ENCODE assay signal across 18 cellular contexts in genomic region chr11:45409587-45409986, GRCh38.
DNase-seq lines count a peak whose midpoint lies in the region; ATAC-seq lines count a peak whose summit lies in the region.
"Had no signal": no experiment of that assay in that cellular context is flagged by ENCODE, and none has a peak within 500 bp of the region (broad histone marks: within the 10 kb centered on the region; RNA-seq: fewer than 3 reads in every experiment).

No MANE protein-coding gene starts in this region.

- H3K36me3 Mint-ChIP-seq in T-helper 17 cell (ENCODE audit: low read depth): peaks cover under 1% of the 10 kb centered on the region
- H3K36me3 Mint-ChIP-seq: CD8-positive, alpha-beta memory T cell; IgD-negative memory B cell had no signal

- H2AFZ ChIP-seq in GM23248 (no peak overlapping the region), mesenchymal stem cell (ENCODE audit: low read depth, low read length) (no peak overlapping the region), trophoblast cell (ENCODE audit: insufficient read depth, low read length, poor library complexity) (no peak overlapping the region)

- H3K36me3 ChIP-seq in GM23248 (ENCODE audit: low read depth) (no peaks in the 10 kb centered on the region), mesenchymal stem cell (ENCODE audit: control insufficient read depth in 1 of 2, insufficient read depth in 2 of 2, low read depth in 1 of 2, low read length in 2 of 2) (no peaks in the 10 kb centered on the region), trophoblast cell (ENCODE audit: control insufficient read depth in 1 of 2, insufficient read depth in 2 of 2, low read length in 2 of 2) (no peaks in the 10 kb centered on the region)
- H3K36me3 ChIP-seq: BE2C had no signal

- H3K4me3 Mint-ChIP-seq in T-helper 17 cell: no peak overlapping the region
- H3K4me3 Mint-ChIP-seq: CD8-positive, alpha-beta memory T cell; H9; IgD-negative memory B cell had no signal

- no peak overlapping the region for H2BK12ac ChIP-seq in mesenchymal stem cell (ENCODE audit: low read length in 2 of 2)
- H2BK12ac ChIP-seq in trophoblast cell (ENCODE audit: low read length): no peak overlapping the region

- H4K8ac ChIP-seq in mesenchymal stem cell (ENCODE audit: low read length) (no peak overlapping the region), trophoblast cell (ENCODE audit: low read depth, low read length) (no peak overlapping the region)

- H3K79me1 ChIP-seq in mesenchymal stem cell (replicated peaks; ENCODE audit: low read length, poor library complexity, severe bottlenecking) (no peaks in the 10 kb centered on the region), trophoblast cell (ENCODE audit: low read length) (no peaks in the 10 kb centered on the region)

- no peaks in the 10 kb centered on the region for H3K9me2 ChIP-seq in GM23248 (ENCODE audit: insufficient read depth)

- no peak overlapping the region for H2BK120ac ChIP-seq in mesenchymal stem cell (ENCODE audit: low read depth, low read length)
- H2BK120ac ChIP-seq in trophoblast cell (ENCODE audit: insufficient read depth, low read length, poor library complexity): no peak overlapping the region

- no peak overlapping the region for H3K4ac ChIP-seq in mesenchymal stem cell (ENCODE audit: low read depth in 1 of 2, low read length in 2 of 2)
- H3K4ac ChIP-seq in trophoblast cell (ENCODE audit: low read depth, low read length): no peak overlapping the region

- H3K27ac ChIP-seq in GM23248 (no peak overlapping the region), mesenchymal stem cell (ENCODE audit: low read length, poor library complexity, severe bottlenecking) (no peak overlapping the region), trophoblast cell (ENCODE audit: low read depth, low read length) (no peak overlapping the region)

- no peak overlapping the region for H2BK5ac ChIP-seq in mesenchymal stem cell (ENCODE audit: low read depth, low read length, poor library complexity, severe bottlenecking)
- H2BK5ac ChIP-seq in trophoblast cell (ENCODE audit: low read depth, low read length, poor library complexity): no peak overlapping the region

- H3K4me2 ChIP-seq in GM23248 (ENCODE audit: unreplicated experiment): no peak overlapping the region
- no peak overlapping the region for H3K4me2 ChIP-seq in mesenchymal stem cell (ENCODE audit: low read length, poor library complexity, severe bottlenecking)
- H3K4me2 ChIP-seq in trophoblast cell (ENCODE audit: low read length): no peak overlapping the region

- peaks cover 2% of the 10 kb centered on the region for H3K4me1 Mint-ChIP-seq in T-helper 17 cell
- H3K4me1 Mint-ChIP-seq: CD8-positive, alpha-beta memory T cell; IgD-negative memory B cell had no signal

- H3K4me1 ChIP-seq in GM23248 (ENCODE audit: insufficient read depth) (peaks cover 5% of the 10 kb centered on the region; the same call in 1 of the 2 replicates), mesenchymal stem cell (ENCODE audit: control insufficient read depth, insufficient read depth, low read depth, low read length) (peaks cover 36% of the 10 kb centered on the region), trophoblast cell (ENCODE audit: control insufficient read depth in 1 of 2, insufficient read depth in 2 of 2, low read length in 2 of 2) (peaks cover 17 to 19% of the 10 kb centered on the region in 2 experiments)

- H3K27me3 ChIP-seq in GM23248 (replicated peaks; ENCODE audit: insufficient read depth) (peaks cover 4% of the 10 kb centered on the region; the same call in 1 of the 2 replicates), mesenchymal stem cell (ENCODE audit: control insufficient read depth in 1 of 2, insufficient read depth in 1 of 2, low read length in 2 of 2) (peaks cover 0 to 51% of the 10 kb centered on the region in 2 experiments), trophoblast cell (ENCODE audit: insufficient read depth, low read length) (no peaks in the 10 kb centered on the region)
- H3K27me3 ChIP-seq: BE2C had no signal

- H3K4me3 ChIP-seq in GM23248 (no peak overlapping the region), mesenchymal stem cell (ENCODE audit: insufficient read depth in 1 of 2, low read depth in 1 of 2, low read length in 2 of 2) (no peak overlapping the region), trophoblast cell (ENCODE audit: low read depth, low read length) (no peak overlapping the region)

- ATAC-seq in T-helper 17 cell: no peak
- ATAC-seq in GM18868 (IDR thresholded peaks at IDR 0.05; ENCODE audit: unreplicated experiment): no peak
- no peak for ATAC-seq in HG02798 (IDR thresholded peaks at IDR 0.05; ENCODE audit: poor library complexity, unreplicated experiment)

- H2AK5ac ChIP-seq in mesenchymal stem cell (ENCODE audit: low read length, severe bottlenecking): no peak overlapping the region
- H2AK5ac ChIP-seq in trophoblast cell (ENCODE audit: low read length): no peak overlapping the region

- H2BK15ac ChIP-seq in mesenchymal stem cell (ENCODE audit: low read depth, poor library complexity, severe bottlenecking): no peak overlapping the region

- 27 to 28% methylated on average over 6 of the region's 6 CpGs for WGBS in GM23248 (ENCODE audit: low coverage in 1 of 2, low lambda C conversion rate in 2 of 2, missing lambda C conversion rate in 2 of 2), 2 experiments
- WGBS in mesenchymal stem cell: 50% methylated on average over 2 of the region's 6 CpGs
- no CpG with 5 or more reads among the region's 6 CpGs for WGBS in trophoblast cell (ENCODE audit: extremely low coverage, insufficient coverage, insufficient read length)

- peak overlapping the region; percentile 69 for H3K27ac Mint-ChIP-seq in T-helper 17 cell
- H3K27ac Mint-ChIP-seq: CD8-positive, alpha-beta memory T cell; H9; IgD-negative memory B cell had no signal

- no peak overlapping the region for H3K18ac ChIP-seq in mesenchymal stem cell (ENCODE audit: low read depth in 1 of 2, low read length in 2 of 2)
- H3K18ac ChIP-seq in trophoblast cell (ENCODE audit: low read length): no peak overlapping the region

- no peak overlapping the region for H4K12ac ChIP-seq in trophoblast cell (ENCODE audit: low read depth, low read length)

- H4K20me1 ChIP-seq in GM23248 (ENCODE audit: insufficient read depth): no peaks in the 10 kb centered on the region

- H3K9ac ChIP-seq in GM23248: no peak overlapping the region
- H3K9ac ChIP-seq in mesenchymal stem cell (ENCODE audit: low read length): no peak overlapping the region
- H3K9ac ChIP-seq in trophoblast cell (ENCODE audit: low read length): no peak overlapping the region

- peaks cover 57% of the 10 kb centered on the region for H3K27me3 Mint-ChIP-seq in T-helper 17 cell

- H3K9me3 ChIP-seq in GM23248 (ENCODE audit: low read depth) (no peaks in the 10 kb centered on the region), T-helper 17 cell (ENCODE audit: control insufficient read depth, low read length, poor library complexity, severe bottlenecking) (no peaks in the 10 kb centered on the region), mesenchymal stem cell (ENCODE audit: control insufficient read depth, low read length) (no peaks in the 10 kb centered on the region), trophoblast cell (ENCODE audit: insufficient read depth, low read depth, low read length) (no peaks in the 10 kb centered on the region)
- H3K9me3 ChIP-seq: BE2C had no signal

- in situ Hi-C loops in GM23248 (cut with MboI): no loop called here

- DNase-seq in A172 (ENCODE audit: low spot score) (peak; percentile 62), GM23248 (peak; percentile 52), T-helper 17 cell (no peak), mesenchymal stem cell (peak; percentile 47), trophoblast cell (no peak), NOMO-1 (lab: John Stamatoyannopoulos, UW; ENCODE audit: unreplicated experiment in 2 of 2) (no peak)
- DNase-seq: ACHN; BE2C; CD8-positive, alpha-beta memory T cell; H9; MV-4-11; NCI-H1436; NCI-H2029 treated with DMSO at 0.1 percent for 48 hours; NCI-H2227 treated with DMSO at 0.1 percent for 48 hours; Right ventricle myocardium superior had no signal

- H3F3A ChIP-seq in GM23248 (ENCODE audit: insufficient read depth): no peaks in the 10 kb centered on the region

- H4K91ac ChIP-seq in mesenchymal stem cell (ENCODE audit: low read length) (no peak overlapping the region), trophoblast cell (ENCODE audit: low read depth, low read length) (no peak overlapping the region)

- H3K23ac ChIP-seq in mesenchymal stem cell (ENCODE audit: low read length in 2 of 2) (no peak overlapping the region), trophoblast cell (ENCODE audit: low read length) (no peak overlapping the region)

- H3K14ac ChIP-seq in mesenchymal stem cell (ENCODE audit: low read length in 2 of 2) (no peak overlapping the region), trophoblast cell (ENCODE audit: low read length) (no peak overlapping the region)

- no peaks in the 10 kb centered on the region for H3K79me2 ChIP-seq in GM23248 (ENCODE audit: insufficient read depth)
- no peaks in the 10 kb centered on the region for H3K79me2 ChIP-seq in trophoblast cell (ENCODE audit: control insufficient read depth, insufficient read depth, low read length, poor library complexity)

Comparison
In these comparisons a context has a peak if more than half of its experiments do, and no peak if none do; other contexts are left out.
1. DNase-seq: peak in A172 (single experiment), GM23248 (single experiment) and mesenchymal stem cell (single experiment); none in T-helper 17 cell (0 of 3), trophoblast cell (0 of 2) and NOMO-1 (0 of 2).